In genomic region chr1:16462773-16463330, GRCh38 we compare ENCODE assay signal across 25 cellular contexts. TPM values are rescaled to one million over a fixed set of nuclear protein-coding genes. Genes with fewer than 3 reads are reported as not detected.
DNase-seq lines count a peak whose midpoint lies in the region; ATAC-seq and TF ChIP-seq lines count a peak whose summit lies in the region.
"Had no signal": no experiment of that assay in that cellular context is flagged by ENCODE, and none has a peak within 500 bp of the region (broad histone marks: within the 10 kb centered on the region; RNA-seq: fewer than 3 reads in every experiment).

No MANE protein-coding gene starts in this region.

- H3K27ac Mint-ChIP-seq in activated CD4-positive, alpha-beta memory T cell treated with anti-CD3 and anti-CD28 coated beads for 36 hours, result peak overlapping the region; percentile 28
- H3K27ac Mint-ChIP-seq in activated CD4-positive, alpha-beta memory T cell treated with anti-CD3 and anti-CD28 coated beads, Interleukin-2, amount 10 ng/mL, durations not matched to agents 7 days and 5 days, result no peak overlapping the region
- no peak overlapping the region for H3K27ac Mint-ChIP-seq in activated naive CD8-positive, alpha-beta T cell treated with anti-CD3 and anti-CD28 coated beads, Interleukin-2, amount 10 ng/mL, durations not matched to agents 7 days and 5 days
- no peak overlapping the region for H3K27ac Mint-ChIP-seq in activated naive CD8-positive, alpha-beta T cell treated with anti-CD3 and anti-CD28 coated beads, Interleukin-2, amount 50 U/mL, for 24 hours
- peak overlapping the region; percentile 77 for H3K27ac Mint-ChIP-seq in endodermal cell
- peak overlapping the region; percentile 42 for H3K27ac Mint-ChIP-seq in stimulated activated naive B cell treated with anti-CD40 and anti-IgM and Interleukin-4, amounts not matched to agents 10 μg/mL and 1 μg/mL and 100 μg/mL, for 72 hours

- H3K36me3 ChIP-seq in endodermal cell (ENCODE audit: control insufficient read depth, insufficient read depth, low read length) (peaks cover 57% of the 10 kb centered on the region), left ventricle myocardium inferior (peaks cover 37% of the 10 kb centered on the region)

- H3K9me3 Mint-ChIP-seq in activated CD4-positive, alpha-beta memory T cell treated with anti-CD3 and anti-CD28 coated beads for 36 hours, result no peaks in the 10 kb centered on the region
- H3K9me3 Mint-ChIP-seq in activated CD4-positive, alpha-beta memory T cell treated with anti-CD3 and anti-CD28 coated beads, Interleukin-2, amount 10 ng/mL, durations not matched to agents 7 days and 5 days, result no peaks in the 10 kb centered on the region
- H3K9me3 Mint-ChIP-seq in activated naive CD8-positive, alpha-beta T cell treated with anti-CD3 and anti-CD28 coated beads, Interleukin-2, amount 10 ng/mL, durations not matched to agents 7 days and 5 days, result no peaks in the 10 kb centered on the region
- no peaks in the 10 kb centered on the region for H3K9me3 Mint-ChIP-seq in activated naive CD8-positive, alpha-beta T cell treated with anti-CD3 and anti-CD28 coated beads, Interleukin-2, amount 50 U/mL, for 24 hours
- no peaks in the 10 kb centered on the region for H3K9me3 Mint-ChIP-seq in endodermal cell
- H3K9me3 Mint-ChIP-seq in stimulated activated naive B cell treated with anti-CD40 and anti-IgM and Interleukin-4, amounts not matched to agents 10 μg/mL and 1 μg/mL and 100 μg/mL, for 72 hours, result no peaks in the 10 kb centered on the region
- H3K9me3 Mint-ChIP-seq: CD4-positive, alpha-beta memory T cell had no signal

- intact Hi-C loops in activated CD4-positive, alpha-beta memory T cell treated with anti-CD3 and anti-CD28 coated beads for 36 hours (cut with micrococcal nuclease), result no loop called here
- intact Hi-C loops in left ventricle myocardium inferior (cut with micrococcal nuclease), result no loop called here

- CTCF ChIA-PET in activated CD4-positive, alpha-beta memory T cell treated with anti-CD3 and anti-CD28 coated beads for 36 hours (lab: Charles Lee), result no interaction called here
- CTCF ChIA-PET in activated CD4-positive, alpha-beta memory T cell treated with anti-CD3 and anti-CD28 coated beads, Interleukin-2, amount 10 ng/mL, durations not matched to agents 7 days and 5 days (lab: Charles Lee), result no interaction called here

- no peak for DNase-seq in activated CD4-positive, alpha-beta memory T cell treated with anti-CD3 and anti-CD28 coated beads for 36 hours
- no peak for DNase-seq in activated CD4-positive, alpha-beta memory T cell treated with anti-CD3 and anti-CD28 coated beads, Interleukin-2, amount 10 ng/mL, durations not matched to agents 7 days and 5 days
- DNase-seq in activated naive CD8-positive, alpha-beta T cell treated with anti-CD3 and anti-CD28 coated beads, Interleukin-2, amount 10 ng/mL, durations not matched to agents 7 days and 5 days, result peak; percentile 5
- DNase-seq in activated naive CD8-positive, alpha-beta T cell treated with anti-CD3 and anti-CD28 coated beads, Interleukin-2, amount 50 U/mL, for 24 hours, result no peak
- DNase-seq in endodermal cell (no peak), left ventricle myocardium inferior (no peak)
- no peak for DNase-seq in stimulated activated naive B cell treated with anti-CD40 and anti-IgM and Interleukin-4, amounts not matched to agents 10 μg/mL and 1 μg/mL and 100 μg/mL, for 72 hours
- DNase-seq: ACHN; Caco-2; CD4-positive, alpha-beta memory T cell; DMS 273 treated with DMSO at 0.1 percent for 48 hours; DMS79 treated with DMSO at 0.1 percent for 48 hours; NCI-H1436 treated with DMSO at 0.1 percent for 48 hours; NCI-H1930; NCI-H2227 treated with DMSO at 0.1 percent for 48 hours; NCI-H510A; NCI-H774; SIG-M5 had no signal

- TF ChIP-seq CTCF in endodermal cell (conservative IDR thresholded peaks at IDR 0.05), result no peak
- TF ChIP-seq CTCF in left ventricle myocardium inferior (IDR thresholded peaks at IDR 0.05; ENCODE audit: borderline replicate concordance), result no peak

- no peaks in the 10 kb centered on the region for H3K4me1 ChIP-seq in endodermal cell (ENCODE audit: control insufficient read depth, insufficient read depth, low read length)
- peaks cover 14% of the 10 kb centered on the region for H3K4me1 ChIP-seq in left ventricle myocardium inferior
- H3K4me1 ChIP-seq: BLaER1, Caco-2 had no signal

- H3K27ac ChIP-seq in endodermal cell (ENCODE audit: low read depth, low read length) (no peak overlapping the region), left ventricle myocardium inferior (replicated peaks) (no peak overlapping the region)
- H3K27ac ChIP-seq: 22Rv1, BLaER1, KMS-11 had no signal

- peaks cover 7% of the 10 kb centered on the region for H3K4me1 Mint-ChIP-seq in activated CD4-positive, alpha-beta memory T cell treated with anti-CD3 and anti-CD28 coated beads for 36 hours (ENCODE audit: low read depth)
- no peaks in the 10 kb centered on the region for H3K4me1 Mint-ChIP-seq in activated CD4-positive, alpha-beta memory T cell treated with anti-CD3 and anti-CD28 coated beads, Interleukin-2, amount 10 ng/mL, durations not matched to agents 7 days and 5 days
- peaks cover 3% of the 10 kb centered on the region for H3K4me1 Mint-ChIP-seq in activated naive CD8-positive, alpha-beta T cell treated with anti-CD3 and anti-CD28 coated beads, Interleukin-2, amount 10 ng/mL, durations not matched to agents 7 days and 5 days
- H3K4me1 Mint-ChIP-seq in activated naive CD8-positive, alpha-beta T cell treated with anti-CD3 and anti-CD28 coated beads, Interleukin-2, amount 50 U/mL, for 24 hours, result no peaks in the 10 kb centered on the region
- no peaks in the 10 kb centered on the region for H3K4me1 Mint-ChIP-seq in endodermal cell
- peaks cover 2 to 5% of the 10 kb centered on the region in 2 donors for H3K4me1 Mint-ChIP-seq in stimulated activated naive B cell treated with anti-CD40 and anti-IgM and Interleukin-4, amounts not matched to agents 10 μg/mL and 1 μg/mL and 100 μg/mL, for 72 hours

- no peaks in the 10 kb centered on the region for H3K9me3 ChIP-seq in endodermal cell (ENCODE audit: control insufficient read depth, low read length)
- no peaks in the 10 kb centered on the region for H3K9me3 ChIP-seq in left ventricle myocardium inferior (replicated peaks)
- H3K9me3 ChIP-seq: BLaER1, Caco-2 had no signal

- H3K27me3 ChIP-seq in endodermal cell (ENCODE audit: control insufficient read depth, insufficient read depth, low read length, poor library complexity, severe bottlenecking) (no peaks in the 10 kb centered on the region), left ventricle myocardium inferior (ENCODE audit: low read depth) (no peaks in the 10 kb centered on the region)
- H3K27me3 ChIP-seq: BLaER1 had no signal

- WGBS in endodermal cell (ENCODE audit: insufficient coverage in 1 of 2, insufficient read length in 1 of 2), 2 experiments, result 90 to 93% methylated on average over 7 of the region's 7 CpGs

- H3K4me3 Mint-ChIP-seq in activated CD4-positive, alpha-beta memory T cell treated with anti-CD3 and anti-CD28 coated beads for 36 hours, result no peak overlapping the region
- H3K4me3 Mint-ChIP-seq in activated CD4-positive, alpha-beta memory T cell treated with anti-CD3 and anti-CD28 coated beads, Interleukin-2, amount 10 ng/mL, durations not matched to agents 7 days and 5 days, result no peak overlapping the region
- no peak overlapping the region for H3K4me3 Mint-ChIP-seq in activated naive CD8-positive, alpha-beta T cell treated with anti-CD3 and anti-CD28 coated beads, Interleukin-2, amount 10 ng/mL, durations not matched to agents 7 days and 5 days
- H3K4me3 Mint-ChIP-seq in activated naive CD8-positive, alpha-beta T cell treated with anti-CD3 and anti-CD28 coated beads, Interleukin-2, amount 50 U/mL, for 24 hours, result no peak overlapping the region
- H3K4me3 Mint-ChIP-seq in endodermal cell, result no peak overlapping the region
- no peak overlapping the region for H3K4me3 Mint-ChIP-seq in stimulated activated naive B cell treated with anti-CD40 and anti-IgM and Interleukin-4, amounts not matched to agents 10 μg/mL and 1 μg/mL and 100 μg/mL, for 72 hours
- H3K4me3 Mint-ChIP-seq: CD4-positive, alpha-beta memory T cell had no signal

- H3K4me3 ChIP-seq in endodermal cell (ENCODE audit: low read length), result no peak overlapping the region
- no peak overlapping the region for H3K4me3 ChIP-seq in left ventricle myocardium inferior
- H3K4me3 ChIP-seq: BLaER1 had no signal

- no peak for ATAC-seq in activated naive CD8-positive, alpha-beta T cell treated with anti-CD3 and anti-CD28 coated beads, Interleukin-2, amount 10 ng/mL, durations not matched to agents 7 days and 5 days (ENCODE audit: low read depth)
- no peak for ATAC-seq in activated naive CD8-positive, alpha-beta T cell treated with anti-CD3 and anti-CD28 coated beads, Interleukin-2, amount 50 U/mL, for 24 hours
- peak in 1 of 2 donors; percentile 12 for ATAC-seq in stimulated activated naive B cell treated with anti-CD40 and anti-IgM and Interleukin-4, amounts not matched to agents 10 μg/mL and 1 μg/mL and 100 μg/mL, for 72 hours (replicated peaks)
- no peak for ATAC-seq in GM19463 (IDR thresholded peaks at IDR 0.05; ENCODE audit: unreplicated experiment)
- ATAC-seq: Panc1 had no signal

- POLR2A ChIA-PET in activated CD4-positive, alpha-beta memory T cell treated with anti-CD3 and anti-CD28 coated beads for 36 hours (lab: Charles Lee), result interaction anchor here (0.6 kb wide), 1 partner anchor 22 kb away, joined by 3 read pairs; the partner anchor contains the start of gene NECAP2
- POLR2A ChIA-PET in activated CD4-positive, alpha-beta memory T cell treated with anti-CD3 and anti-CD28 coated beads, Interleukin-2, amount 10 ng/mL, durations not matched to agents 7 days and 5 days (lab: Charles Lee), result interaction anchor here (1.0 kb wide), 1 partner anchor 20 kb away, joined by 4 read pairs; no protein-coding TSS in a partner anchor
- POLR2A ChIA-PET in activated naive CD8-positive, alpha-beta T cell treated with anti-CD3 and anti-CD28 coated beads, Interleukin-2, amount 10 ng/mL, durations not matched to agents 7 days and 5 days (lab: Charles Lee), result no interaction called here

- H3K36me3 Mint-ChIP-seq in activated CD4-positive, alpha-beta memory T cell treated with anti-CD3 and anti-CD28 coated beads for 36 hours, result peaks cover 21% of the 10 kb centered on the region
- peaks cover 57% of the 10 kb centered on the region for H3K36me3 Mint-ChIP-seq in activated CD4-positive, alpha-beta memory T cell treated with anti-CD3 and anti-CD28 coated beads, Interleukin-2, amount 10 ng/mL, durations not matched to agents 7 days and 5 days (ENCODE audit: low read depth)
- H3K36me3 Mint-ChIP-seq in activated naive CD8-positive, alpha-beta T cell treated with anti-CD3 and anti-CD28 coated beads, Interleukin-2, amount 10 ng/mL, durations not matched to agents 7 days and 5 days, result peaks cover 35% of the 10 kb centered on the region
- peaks cover 27% of the 10 kb centered on the region for H3K36me3 Mint-ChIP-seq in activated naive CD8-positive, alpha-beta T cell treated with anti-CD3 and anti-CD28 coated beads, Interleukin-2, amount 50 U/mL, for 24 hours (ENCODE audit: low read depth)
- peaks cover 61% of the 10 kb centered on the region for H3K36me3 Mint-ChIP-seq in endodermal cell (ENCODE audit: low read depth)
- peaks cover 39 to 57% of the 10 kb centered on the region in 2 donors for H3K36me3 Mint-ChIP-seq in stimulated activated naive B cell treated with anti-CD40 and anti-IgM and Interleukin-4, amounts not matched to agents 10 μg/mL and 1 μg/mL and 100 μg/mL, for 72 hours

- H3K27me3 Mint-ChIP-seq in activated CD4-positive, alpha-beta memory T cell treated with anti-CD3 and anti-CD28 coated beads for 36 hours, result no peaks in the 10 kb centered on the region
- H3K27me3 Mint-ChIP-seq in activated CD4-positive, alpha-beta memory T cell treated with anti-CD3 and anti-CD28 coated beads, Interleukin-2, amount 10 ng/mL, durations not matched to agents 7 days and 5 days, result no peaks in the 10 kb centered on the region
- H3K27me3 Mint-ChIP-seq in activated naive CD8-positive, alpha-beta T cell treated with anti-CD3 and anti-CD28 coated beads, Interleukin-2, amount 10 ng/mL, durations not matched to agents 7 days and 5 days, result no peaks in the 10 kb centered on the region
- no peaks in the 10 kb centered on the region for H3K27me3 Mint-ChIP-seq in activated naive CD8-positive, alpha-beta T cell treated with anti-CD3 and anti-CD28 coated beads, Interleukin-2, amount 50 U/mL, for 24 hours
- no peaks in the 10 kb centered on the region for H3K27me3 Mint-ChIP-seq in endodermal cell (ENCODE audit: insufficient read depth)
- no peaks in the 10 kb centered on the region for H3K27me3 Mint-ChIP-seq in stimulated activated naive B cell treated with anti-CD40 and anti-IgM and Interleukin-4, amounts not matched to agents 10 μg/mL and 1 μg/mL and 100 μg/mL, for 72 hours
- H3K27me3 Mint-ChIP-seq: CD4-positive, alpha-beta memory T cell had no signal

- H3K9ac ChIP-seq in endodermal cell (ENCODE audit: extremely low read depth, low read length, poor library complexity, severe bottlenecking), result no peak overlapping the region
- H3K9ac ChIP-seq: BLaER1, KMS-11 had no signal

RNA-seq across cellular contexts. Expression of gene NECAP2, which starts 22.3 kb away (rescaled TPM):
- total RNA-seq in activated CD4-positive, alpha-beta memory T cell treated with anti-CD3 and anti-CD28 coated beads for 36 hours, result 10 to 100 TPM; 76.4 to 82.0 TPM
- total RNA-seq in activated CD4-positive, alpha-beta memory T cell treated with anti-CD3 and anti-CD28 coated beads, Interleukin-2, amount 10 ng/mL, durations not matched to agents 7 days and 5 days, result 100 to 1,000 TPM; 123 to 132 TPM
- total RNA-seq in activated naive CD8-positive, alpha-beta T cell treated with anti-CD3 and anti-CD28 coated beads, Interleukin-2, amount 10 ng/mL, durations not matched to agents 7 days and 5 days, result 100 to 1,000 TPM; 110 to 111 TPM
- 10 to 100 TPM; 43.9 to 45.8 TPM for total RNA-seq in endodermal cell
- 40.4 TPM for polyA plus RNA-seq in endodermal cell (2013, experiment 1 of 2)
- 37.9 TPM for polyA plus RNA-seq in endodermal cell (2013, experiment 2 of 2)
- 14.9 TPM for total RNA-seq in left ventricle myocardium inferior

RNA-seq across cellular contexts. Expression of gene SPATA21, which starts 25.6 kb away (rescaled TPM):
- not detected for total RNA-seq in activated CD4-positive, alpha-beta memory T cell treated with anti-CD3 and anti-CD28 coated beads for 36 hours
- under 1 TPM in 1 of 2 experiments, not detected in 1; 0.05 TPM for total RNA-seq in activated CD4-positive, alpha-beta memory T cell treated with anti-CD3 and anti-CD28 coated beads, Interleukin-2, amount 10 ng/mL, durations not matched to agents 7 days and 5 days
- total RNA-seq in activated naive CD8-positive, alpha-beta T cell treated with anti-CD3 and anti-CD28 coated beads, Interleukin-2, amount 10 ng/mL, durations not matched to agents 7 days and 5 days, result not detected
- total RNA-seq in endodermal cell (not detected), left ventricle myocardium inferior (not detected)
- not detected for polyA plus RNA-seq in endodermal cell (2013, experiment 1 of 2)
- polyA plus RNA-seq in endodermal cell (2013, experiment 2 of 2), result not detected
- total RNA-seq: Caco-2; CD4-positive, alpha-beta memory T cell; H1; HT1080 had no signal
- polyA plus RNA-seq: CD4-positive, alpha-beta memory T cell; H1 had no signal

RNA-seq across cellular contexts. Expression of gene RNU1-1, which starts 51.2 kb away (rescaled TPM):
- total RNA-seq in activated CD4-positive, alpha-beta memory T cell treated with anti-CD3 and anti-CD28 coated beads for 36 hours, result 1,000 to 10,000 TPM; 1,390 to 1,409 TPM
- 1,000 to 10,000 TPM; 1,570 to 1,691 TPM for total RNA-seq in activated CD4-positive, alpha-beta memory T cell treated with anti-CD3 and anti-CD28 coated beads, Interleukin-2, amount 10 ng/mL, durations not matched to agents 7 days and 5 days
- 1,000 to 10,000 TPM; 3,257 to 3,430 TPM for total RNA-seq in activated naive CD8-positive, alpha-beta T cell treated with anti-CD3 and anti-CD28 coated beads, Interleukin-2, amount 10 ng/mL, durations not matched to agents 7 days and 5 days
- 1,000 to 10,000 TPM; 2,483 to 3,611 TPM for total RNA-seq in endodermal cell
- 11,872 TPM for polyA plus RNA-seq in endodermal cell (2013, experiment 1 of 2)
- 14,577 TPM for polyA plus RNA-seq in endodermal cell (2013, experiment 2 of 2)
- total RNA-seq in left ventricle myocardium inferior, result 6,072 TPM
- total RNA-seq: HT1080 had no signal
- polyA plus RNA-seq: CD4-positive, alpha-beta memory T cell had no signal

Comparison
In these comparisons a context has a peak if more than half of its experiments do, and no peak if none do; other contexts are left out.
1. H3K27ac Mint-ChIP-seq: peak in activated CD4-positive, alpha-beta memory T cell treated with anti-CD3 and anti-CD28 coated beads for 36 hours (single experiment), endodermal cell (single experiment) and stimulated activated naive B cell treated with anti-CD40 and anti-IgM and Interleukin-4, amounts not matched to agents 10 μg/mL and 1 μg/mL and 100 μg/mL, for 72 hours (single experiment); none in activated CD4-positive, alpha-beta memory T cell treated with anti-CD3 and anti-CD28 coated beads, Interleukin-2, amount 10 ng/mL, durations not matched to agents 7 days and 5 days (single experiment), activated naive CD8-positive, alpha-beta T cell treated with anti-CD3 and anti-CD28 coated beads, Interleukin-2, amount 10 ng/mL, durations not matched to agents 7 days and 5 days (single experiment) and activated naive CD8-positive, alpha-beta T cell treated with anti-CD3 and anti-CD28 coated beads, Interleukin-2, amount 50 U/mL, for 24 hours (single experiment).